In genomic region chr12:79420146-79420618, GRCh38 we compare ENCODE assay signal across 8 cellular contexts.
DNase-seq lines count a peak whose midpoint lies in the region; ATAC-seq and TF ChIP-seq lines count a peak whose summit lies in the region.

No MANE protein-coding gene starts in this region.

- no peak overlapping the region for H3K27ac ChIP-seq in GM23338 (ENCODE audit: low read depth)
- peak overlapping the region; percentile 66 for H3K27ac ChIP-seq in RWPE2 (ENCODE audit: poor library complexity, severe bottlenecking)
- no peak overlapping the region for H3K27ac ChIP-seq in right cardiac atrium (ENCODE audit: low read length)
- H3K27ac ChIP-seq in thoracic aorta, result peak overlapping the region; percentile 6 to 43

- intact Hi-C loops in right cardiac atrium (cut with DNase I), result loop anchor here in 1 of 4 donors (10.0 kb wide), 1 partner anchor 315 kb away; no protein-coding TSS in a partner anchor

- DNase-seq in ACHN (peak; percentile 96), GM23338 (ENCODE audit: low spot score) (peak; percentile 84), RWPE2 (ENCODE audit: low spot score) (no peak), right cardiac atrium (no peak), thoracic aorta (ENCODE audit: low spot score) (no peak), NCI-H1930 (lab: John Stamatoyannopoulos, UW) (no peak)
- no peak for DNase-seq in activated naive CD4-positive, alpha-beta T cell treated with Interleukin-2 at 50 U/mL for 16 hours

- H3K4me1 Mint-ChIP-seq in GM23338, result peaks cover 57% of the 10 kb centered on the region

- no peaks in the 10 kb centered on the region for H3K27me3 Mint-ChIP-seq in GM23338 (ENCODE audit: insufficient read depth, low read depth, poor library complexity)

- TF ChIP-seq CTCF in GM23338 (conservative IDR thresholded peaks at IDR 0.05; ENCODE audit: low read depth in 2 of 2) (peak; percentile 75 to 79), RWPE2 (IDR thresholded peaks at IDR 0.05; ENCODE audit: poor library complexity, severe bottlenecking) (peak; percentile 90), thoracic aorta (IDR thresholded peaks at IDR 0.05) (peak; percentile 55)

- H3K9me3 ChIP-seq in RWPE2 (ENCODE audit: severe bottlenecking), result no peaks in the 10 kb centered on the region
- no peaks in the 10 kb centered on the region for H3K9me3 ChIP-seq in right cardiac atrium (ENCODE audit: control insufficient read depth, low read length)
- no peaks in the 10 kb centered on the region for H3K9me3 ChIP-seq in thoracic aorta

- H3K36me3 ChIP-seq in GM23338 (ENCODE audit: insufficient read depth) (no peaks in the 10 kb centered on the region), RWPE2 (ENCODE audit: low read depth) (no peaks in the 10 kb centered on the region), thoracic aorta (no peaks in the 10 kb centered on the region)

- H3F3A ChIP-seq in GM23338 (replicated peaks; ENCODE audit: low read depth), result no peaks in the 10 kb centered on the region

- H3K27me3 ChIP-seq in GM23338 (ENCODE audit: insufficient read depth) (no peaks in the 10 kb centered on the region), RWPE2 (ENCODE audit: insufficient read depth, poor library complexity, severe bottlenecking) (no peaks in the 10 kb centered on the region), right cardiac atrium (ENCODE audit: control insufficient read depth, insufficient read depth) (no peaks in the 10 kb centered on the region), thoracic aorta (replicated peaks; ENCODE audit: insufficient read depth) (no peaks in the 10 kb centered on the region)

- H3K4me2 ChIP-seq in GM23338, result peak overlapping the region; percentile 19; the same call in 1 of the 2 replicates

- peak; percentile 91 for ATAC-seq in GM23338
- peak; percentile 69 for ATAC-seq in RWPE2 (ENCODE audit: low read depth)
- peak; percentile 64 to 73 for ATAC-seq in right cardiac atrium
- ATAC-seq in thoracic aorta (ENCODE audit: insufficient number of reproducible peaks, low FRiP score, low read depth), result peak; percentile 70
- ATAC-seq in GM21515 (IDR thresholded peaks at IDR 0.05; ENCODE audit: unreplicated experiment), result no peak

- H3K27ac Mint-ChIP-seq in GM23338, result peak overlapping the region; percentile 48; the same call in 1 of the 2 replicates

- H4K20me1 ChIP-seq in GM23338 (replicated peaks; ENCODE audit: insufficient read depth), result no peaks in the 10 kb centered on the region

- no peaks in the 10 kb centered on the region for H3K36me3 Mint-ChIP-seq in GM23338 (ENCODE audit: low read depth)

- H3K9me3 Mint-ChIP-seq in GM23338, result no peaks in the 10 kb centered on the region

- H3K4me3 ChIP-seq in GM23338 (no peak overlapping the region), RWPE2 (ENCODE audit: severe bottlenecking) (no peak overlapping the region), right cardiac atrium (ENCODE audit: low read length) (no peak overlapping the region), thoracic aorta (no peak overlapping the region)

- H3K4me1 ChIP-seq in GM23338 (ENCODE audit: insufficient read depth) (peaks cover 33% of the 10 kb centered on the region), RWPE2 (ENCODE audit: insufficient read depth, poor library complexity, severe bottlenecking) (peaks cover 49% of the 10 kb centered on the region), right cardiac atrium (ENCODE audit: control insufficient read depth, insufficient read depth, low read length) (no peaks in the 10 kb centered on the region), thoracic aorta (ENCODE audit: control insufficient read depth in 1 of 2, low read depth in 2 of 2) (peaks cover 30 to 54% of the 10 kb centered on the region in 2 donors)

- H3K9me2 ChIP-seq in GM23338 (ENCODE audit: insufficient read depth), result no peaks in the 10 kb centered on the region

- H3K79me2 ChIP-seq in GM23338 (replicated peaks; ENCODE audit: insufficient read depth), result no peaks in the 10 kb centered on the region

- no peak overlapping the region for H2AFZ ChIP-seq in GM23338

- in situ Hi-C loops in ACHN (cut with HindIII; ENCODE audit: low pct_ligation_motif_present, low pct_unique_long_range_greater_than_20kb, low sequenced_read_pairs), result loop anchor here (25.0 kb wide), 2 partner anchors 117 to 767 kb away; no protein-coding TSS in a partner anchor

- H3K4me3 Mint-ChIP-seq in GM23338, result no peak overlapping the region

TF ChIP-seq in GM23338, 12 proteins besides CTCF, POLR2A, EP300 and RAD21 (continues in another document):
- TF ChIP-seq ZNF462 (CRISPR knock-in tag; IDR thresholded peaks at IDR 0.05), result no peak
- TF ChIP-seq ZNF114 (CRISPR knock-in tag; IDR thresholded peaks at IDR 0.05), result no peak
- TF ChIP-seq NANOG (IDR thresholded peaks at IDR 0.05; ENCODE audit: borderline replicate concordance), result no peak
- TF ChIP-seq ZNF331 (CRISPR knock-in tag; IDR thresholded peaks at IDR 0.05; ENCODE audit: low read depth), result no peak
- TF ChIP-seq STAT1 (IDR thresholded peaks at IDR 0.05; ENCODE audit: unreplicated experiment), result no peak
- no peak for TF ChIP-seq CREB1 (CRISPR knock-in tag; IDR thresholded peaks at IDR 0.05; ENCODE audit: low read depth)
- TF ChIP-seq JUNB (IDR thresholded peaks at IDR 0.05; ENCODE audit: unreplicated experiment), result no peak

Comparison
In these comparisons a context has a peak if more than half of its experiments do, and no peak if none do; other contexts are left out.
1. DNase-seq: peak in ACHN (single experiment) and GM23338 (single experiment); none in RWPE2 (single experiment), right cardiac atrium (0 of 3), thoracic aorta (single experiment), NCI-H1930 (0 of 2) and activated naive CD4-positive, alpha-beta T cell treated with Interleukin-2 at 50 U/mL for 16 hours (single experiment).
2. H3K27ac ChIP-seq: peak in RWPE2 (single experiment) and thoracic aorta (2 of 2); none in GM23338 (single experiment) and right cardiac atrium (single experiment).
3. Peak in every context shown above with its lines, with median percentiles within 50 percentile points of each other: CTCF ChIP-seq.